Comparison of ENCODE assay signal across 1 cellular context in genomic region chr3:196624008-196624790, GRCh38.
TF ChIP-seq lines count a peak whose summit lies in the region.

No MANE protein-coding gene starts in this region.

TF ChIP-seq in GM12878, 131 proteins besides CTCF, POLR2A, EP300 and RAD21 (continued from another document and continues in another):
- TF ChIP-seq PBX3 (IDR thresholded peaks at IDR 0.05; ENCODE audit: insufficient replicate concordance, low read depth, low read length) (no peak), GATAD2B (conservative IDR thresholded peaks at IDR 0.05; ENCODE audit: low read depth) (no peak), PAX5 (IDR thresholded peaks at IDR 0.05; ENCODE audit: borderline replicate concordance, low read depth, low read length) (peak; percentile 53; the same call in 1 of the 2 replicates), FOS (IDR thresholded peaks at IDR 0.05; ENCODE audit: borderline replicate concordance, extremely low read depth, insufficient read length) (no peak), NR2F1 (conservative IDR thresholded peaks at IDR 0.05) (peak; percentile 50), BMI1 (IDR thresholded peaks at IDR 0.05; ENCODE audit: borderline replicate concordance) (no peak), MYB (IDR thresholded peaks at IDR 0.05; ENCODE audit: borderline replicate concordance, low read depth, low read length) (no peak), CEBPB (IDR thresholded peaks at IDR 0.05; ENCODE audit: borderline replicate concordance in 1 of 2, low read depth in 2 of 2, low read length in 2 of 2) (no peak; a peak in 1 of 4 replicates), HDGF (IDR thresholded peaks at IDR 0.05) (no peak), TCF7 (IDR thresholded peaks at IDR 0.05; ENCODE audit: borderline replicate concordance) (peak; percentile 46; the same call in 1 of the 2 replicates), ZSCAN29 (IDR thresholded peaks at IDR 0.05) (no peak), GABPA (IDR thresholded peaks at IDR 0.05; ENCODE audit: low read depth) (no peak), E4F1 (IDR thresholded peaks at IDR 0.05; ENCODE audit: borderline replicate concordance, partially characterized antibody) (no peak), BACH1 (IDR thresholded peaks at IDR 0.05; ENCODE audit: borderline replicate concordance) (no peak), IRF3 (IDR thresholded peaks at IDR 0.05) (no peak), IKZF1 (conservative IDR thresholded peaks at IDR 0.05) (peak; percentile 88), ZNF687 (IDR thresholded peaks at IDR 0.05) (peak; percentile 44; the same call in 1 of the 2 replicates), NFYA (IDR thresholded peaks at IDR 0.05; ENCODE audit: borderline replicate concordance, low read depth, low read length) (no peak), ZZZ3 (IDR thresholded peaks at IDR 0.05; ENCODE audit: control insufficient read depth, insufficient read length, low read depth) (no peak), ZNF24 (IDR thresholded peaks at IDR 0.05) (no peak), BRCA1 (IDR thresholded peaks at IDR 0.05; ENCODE audit: low read depth, low read length) (no peak), KDM1A (IDR thresholded peaks at IDR 0.05; ENCODE audit: borderline replicate concordance) (no peak), SUZ12 (IDR thresholded peaks at IDR 0.05; ENCODE audit: unreplicated experiment) (no peak), ZNF207 (IDR thresholded peaks at IDR 0.05; ENCODE audit: borderline replicate concordance) (no peak), RAD51 (IDR thresholded peaks at IDR 0.05) (peak; percentile 52), EZH2 (IDR thresholded peaks at IDR 0.05; ENCODE audit: borderline replicate concordance, control insufficient read depth, low read depth, low read length) (no peak), SREBF2 (IDR thresholded peaks at IDR 0.05; ENCODE audit: low read length) (no peak), SIN3A (IDR thresholded peaks at IDR 0.05; ENCODE audit: low read depth, low read length) (no peak), HSF1 (IDR thresholded peaks at IDR 0.05; ENCODE audit: low read depth, low read length) (no peak), TAF1 (IDR thresholded peaks at IDR 0.05; ENCODE audit: borderline replicate concordance, low read depth, low read length) (no peak), ELK1 (IDR thresholded peaks at IDR 0.05; ENCODE audit: low read depth, low read length) (no peak), MLLT1 (IDR thresholded peaks at IDR 0.05) (no peak; the same call in 1 of the 2 replicates), RUNX3 (IDR thresholded peaks at IDR 0.05; ENCODE audit: low read length) (peak; percentile 99), RBBP5 (conservative IDR thresholded peaks at IDR 0.05) (no peak), FOXK2 (IDR thresholded peaks at IDR 0.05) (no peak), NKRF (conservative IDR thresholded peaks at IDR 0.05) (no peak), STAT3 (IDR thresholded peaks at IDR 0.05; ENCODE audit: low read depth, low read length) (no peak), ASH2L (IDR thresholded peaks at IDR 0.05; ENCODE audit: borderline replicate concordance, low read depth) (no peak; the same call in 1 of the 2 replicates), BCL11A (IDR thresholded peaks at IDR 0.05; ENCODE audit: low read depth, low read length) (peak; percentile 78), MTA2 (IDR thresholded peaks at IDR 0.05; ENCODE audit: low read depth) (peak; percentile 72; the same call in 1 of the 2 replicates), SP1 (IDR thresholded peaks at IDR 0.05; ENCODE audit: low read depth, low read length) (peak; percentile 45), ZNF592 (IDR thresholded peaks at IDR 0.05) (no peak), TCF12 (IDR thresholded peaks at IDR 0.05; ENCODE audit: low read depth, low read length) (0 out of 2 replicates have a peak, but pooled peaks have one; percentile 47), JUNB (IDR thresholded peaks at IDR 0.05) (peak; percentile 75), MEF2A (IDR thresholded peaks at IDR 0.05; ENCODE audit: insufficient read depth, low read depth, low read length) (0 out of 2 replicates have a peak, but pooled peaks have one; percentile 41), ZNF274 (IDR thresholded peaks at IDR 0.05; ENCODE audit: insufficient read depth, insufficient read length) (no peak)
